ENCODE assay signal across 16 cellular contexts in the genomic region with DNA sequence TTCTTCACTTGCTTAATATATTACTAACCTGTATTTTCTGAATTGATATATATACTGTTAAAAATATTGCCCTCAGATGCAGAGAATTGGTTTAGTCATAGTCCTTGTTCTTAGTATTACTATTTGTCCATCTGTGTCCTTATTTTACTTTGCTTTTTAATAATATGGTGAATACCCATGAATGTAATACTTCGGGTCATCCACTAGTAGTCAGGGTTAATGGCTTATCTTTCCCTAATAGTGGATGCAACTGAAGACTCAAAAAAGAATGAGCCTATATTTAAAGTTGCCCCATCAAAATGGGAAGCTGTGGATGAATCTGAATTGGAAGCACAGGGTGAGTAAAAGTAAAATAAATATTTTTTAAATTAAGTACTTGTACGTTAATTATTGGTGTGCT. TPM values are rescaled to one million over a fixed set of nuclear protein-coding genes. Genes with fewer than 3 reads are reported as not detected.
DNase-seq lines count a peak whose midpoint lies in the region; ATAC-seq and TF ChIP-seq lines count a peak whose summit lies in the region.
"Had no signal": no experiment of that assay in that cellular context is flagged by ENCODE, and none has a peak within 500 bp of the region (broad histone marks: within the 10 kb centered on the region; RNA-seq: fewer than 3 reads in every experiment).

No MANE protein-coding gene starts in this region.

- H3K27me3 Mint-ChIP-seq in neural progenitor cell (ENCODE audit: insufficient read depth, low read depth) = no peaks in the 10 kb centered on the region

- no CpG with 5 or more reads among the region's 2 CpGs for whole genome bisulfite sequencing in IMR-90 (ENCODE audit: extremely low coverage in 2 of 2, insufficient read length in 1 of 2), 2 experiments

- H4K20me1 ChIP-seq in IMR-90 (ENCODE audit: insufficient read depth, low read length) (no peaks in the 10 kb centered on the region), neural progenitor cell (ENCODE audit: low read depth) (no peaks in the 10 kb centered on the region)

- no peaks in the 10 kb centered on the region for H3K27me3 ChIP-seq in IMR-90 (ENCODE audit: control insufficient read depth, insufficient read depth, low read length)
- no peaks in the 10 kb centered on the region for H3K27me3 ChIP-seq in neural progenitor cell
- no peaks in the 10 kb centered on the region for H3K27me3 ChIP-seq in colonic mucosa
- H3K27me3 ChIP-seq: esophagus squamous epithelium, SJCRH30, tibial artery had no signal

- in situ Hi-C loops in IMR-90 (cut with MboI; ENCODE audit: low sequenced_read_pairs) = no loop called here

- no peak overlapping the region for H3K9ac ChIP-seq in IMR-90 (ENCODE audit: low read depth, low read length)
- no peak overlapping the region for H3K9ac ChIP-seq in neural progenitor cell
- H3K9ac ChIP-seq in colonic mucosa (ENCODE audit: low read depth in 2 of 2, low read length in 2 of 2) = no peak overlapping the region

- no peak overlapping the region for H4K5ac ChIP-seq in IMR-90 (ENCODE audit: low read depth, low read length)

- H2AFZ ChIP-seq in IMR-90 (replicated peaks; ENCODE audit: low read length, poor library complexity) (no peak overlapping the region), neural progenitor cell (replicated peaks) (no peak overlapping the region)

- H4K91ac ChIP-seq in IMR-90 (ENCODE audit: insufficient read depth, low read depth, low read length) = no peak overlapping the region

- H3K4me2 ChIP-seq in IMR-90 (ENCODE audit: low read depth, low read length) (no peak overlapping the region), neural progenitor cell (no peak overlapping the region)

- intact Hi-C loops in IMR-90 (cut with micrococcal nuclease) (no loop called here), colonic mucosa (cut with DNase I) (no loop called here)

- no peak overlapping the region for H2AK9ac ChIP-seq in IMR-90 (replicated peaks; ENCODE audit: low read depth, low read length, poor library complexity)

- H3K79me2 ChIP-seq in neural progenitor cell (ENCODE audit: low read depth) = peaks cover 22% of the 10 kb centered on the region

- H3K27ac Mint-ChIP-seq in neural progenitor cell = no peak overlapping the region
- H3K27ac Mint-ChIP-seq: WTC11 had no signal

- H3K4me3 ChIP-seq in IMR-90 (ENCODE audit: insufficient read depth, low read depth, low read length) (no peak overlapping the region), neural progenitor cell (no peak overlapping the region), colonic mucosa (no peak overlapping the region)
- H3K4me3 ChIP-seq: esophagus squamous epithelium, SJCRH30, tibial artery had no signal

- H3K27ac ChIP-seq in IMR-90 (ENCODE audit: insufficient read depth, low read length) (no peak overlapping the region), VCaP (no peak overlapping the region), neural progenitor cell (no peak overlapping the region), colonic mucosa (no peak overlapping the region)
- H3K27ac ChIP-seq: esophagus squamous epithelium, SJCRH30, tibial artery had no signal

- TF ChIP-seq RAD21 in IMR-90 (IDR thresholded peaks at IDR 0.05; ENCODE audit: low read length) = no peak

- no TSS peak for BruUV-seq in IMR-90 (replicated peaks; lab: Mats Ljungman, UMichigan)

- no peak for ATAC-seq in IMR-90 (ENCODE audit: low read depth)
- no peak for ATAC-seq in HG03045 (IDR thresholded peaks at IDR 0.05; ENCODE audit: unreplicated experiment)
- ATAC-seq: WTC11 had no signal

- no peak overlapping the region for H3K18ac ChIP-seq in IMR-90 (ENCODE audit: low read depth, low read length)

- H3K79me1 ChIP-seq in IMR-90 (ENCODE audit: low read depth in 1 of 2, low read length in 2 of 2) = no peaks in the 10 kb centered on the region; a peak in 1 of 4 replicates

- no peak overlapping the region for H3K56ac ChIP-seq in IMR-90 (ENCODE audit: extremely low read depth, insufficient read depth, low read length)

- peaks cover 14% of the 10 kb centered on the region for H3K36me3 Mint-ChIP-seq in neural progenitor cell

- no peak overlapping the region for H2BK5ac ChIP-seq in IMR-90 (ENCODE audit: low read depth, low read length, poor library complexity, severe bottlenecking)

- TF ChIP-seq CTCF in IMR-90 (conservative IDR thresholded peaks at IDR 0.05; ENCODE audit: low read depth, low read length) = 0 out of 2 replicates have a peak, but pooled peaks have one; percentile 7
- peak; percentile 35; the same call in 1 of the 2 replicates for TF ChIP-seq CTCF in VCaP (conservative IDR thresholded peaks at IDR 0.05)
- peak; percentile 15 for TF ChIP-seq CTCF in neural progenitor cell (IDR thresholded peaks at IDR 0.05)
- no peak for TF ChIP-seq CTCF in colonic mucosa (IDR thresholded peaks at IDR 0.05)

- no peak overlapping the region for H2BK15ac ChIP-seq in IMR-90 (ENCODE audit: low read depth, low read length)

- TF ChIP-seq POLR2A in IMR-90 (IDR thresholded peaks at IDR 0.05; ENCODE audit: low read depth, low read length) = no peak

- no peak overlapping the region for H2BK120ac ChIP-seq in IMR-90 (ENCODE audit: low read depth, low read length)

- no peak overlapping the region for H2AK5ac ChIP-seq in IMR-90 (ENCODE audit: low read depth, low read length)

- H4K8ac ChIP-seq in IMR-90 (ENCODE audit: low read depth in 2 of 2, low read length in 2 of 2) = no peak overlapping the region

- H3F3A ChIP-seq in neural progenitor cell (ENCODE audit: low read depth) = peaks cover 6% of the 10 kb centered on the region

- no peak overlapping the region for H3K23ac ChIP-seq in IMR-90 (ENCODE audit: low read depth, low read length)

- no peaks in the 10 kb centered on the region for H3K9me1 ChIP-seq in IMR-90 (ENCODE audit: insufficient read depth, low read length)

- DNase-seq in DMS53 (lab: John Stamatoyannopoulos, UW) (peak; percentile 2), DMS53 treated with DMSO at 0.1 percent for 48 hours (lab: John Stamatoyannopoulos, UW; ENCODE audit: unreplicated experiment) (no peak), IMR-90 (no peak), neural progenitor cell (ENCODE audit: low spot score) (no peak), colonic mucosa (no peak), NK-92 (lab: John Stamatoyannopoulos, UW; ENCODE audit: unreplicated experiment) (no peak)
- DNase-seq: ACHN; activated CD8-positive, alpha-beta memory T cell treated with anti-CD3 and anti-CD28 coated beads, Interleukin-2, amount 50 U/mL, for 48 hours; DMS153; esophagus squamous epithelium; NCI-H510A; tibial artery had no signal

- no peak overlapping the region for H2BK20ac ChIP-seq in IMR-90 (ENCODE audit: low read depth, low read length)

- H3K4me3 Mint-ChIP-seq in neural progenitor cell = no peak overlapping the region
- H3K4me3 Mint-ChIP-seq: WTC11 had no signal

- CTCF ChIA-PET in IMR-90 (lab: Yijun Ruan, JAX) = no interaction called here

- H3K36me3 ChIP-seq in IMR-90 (ENCODE audit: control insufficient read depth, insufficient read depth, low read length) = peaks cover 10% of the 10 kb centered on the region
- H3K36me3 ChIP-seq in neural progenitor cell = peaks cover 50% of the 10 kb centered on the region
- H3K36me3 ChIP-seq in colonic mucosa = no peaks in the 10 kb centered on the region

- H3K4me1 ChIP-seq in IMR-90 (ENCODE audit: control insufficient read depth, insufficient read depth, low read length) = no peaks in the 10 kb centered on the region
- no peaks in the 10 kb centered on the region for H3K4me1 ChIP-seq in neural progenitor cell
- H3K4me1 ChIP-seq in colonic mucosa = no peaks in the 10 kb centered on the region
- H3K4me1 ChIP-seq: esophagus squamous epithelium, SJCRH30, tibial artery had no signal

- no peaks in the 10 kb centered on the region for H3K9me3 ChIP-seq in IMR-90 (ENCODE audit: control insufficient read depth, insufficient read depth, low read length)
- H3K9me3 ChIP-seq in neural progenitor cell (ENCODE audit: low read depth) = no peaks in the 10 kb centered on the region
- no peaks in the 10 kb centered on the region for H3K9me3 ChIP-seq in colonic mucosa
- H3K9me3 ChIP-seq: esophagus squamous epithelium, SJCRH30, tibial artery had no signal

- no peak overlapping the region for H3K14ac ChIP-seq in IMR-90 (replicated peaks; ENCODE audit: low read depth, low read length)

- POLR2A ChIA-PET in IMR-90 (lab: Charles Lee; ENCODE audit: unreplicated experiment) = no interaction called here

- H3K4ac ChIP-seq in IMR-90 (ENCODE audit: low read depth, low read length) = no peak overlapping the region

- dilution Hi-C loops in IMR-90 (cut with HindIII; ENCODE audit: low sequenced_read_pairs, unreplicated experiment) = no loop called here

- H3K9me3 Mint-ChIP-seq in neural progenitor cell = no peaks in the 10 kb centered on the region
- H3K9me3 Mint-ChIP-seq: WTC11 had no signal

- H3K4me1 Mint-ChIP-seq in neural progenitor cell = no peaks in the 10 kb centered on the region
- H3K4me1 Mint-ChIP-seq: WTC11 had no signal

TF ChIP-seq in IMR-90, 13 proteins besides CTCF, POLR2A, EP300 and RAD21:
- TF ChIP-seq FOS (IDR thresholded peaks at IDR 0.05; ENCODE audit: low read depth, low read length) (no peak), MXI1 (IDR thresholded peaks at IDR 0.05; ENCODE audit: borderline replicate concordance, low read depth, low read length) (no peak)

RNA-seq across cellular contexts. Expression of gene U2SURP, which starts 36.5 kb away (rescaled TPM):
- total RNA-seq in IMR-90 (2012; rRNA removed) (29.4 and 58.3 TPM in 2 replicates), neural progenitor cell (ENCODE audit: low replicate concordance) (148 and 232 TPM in 2 replicates), colonic mucosa (10 to 100 TPM; 59.4 to 70.2 TPM)
- polyA plus RNA-seq in IMR-90 (2012; rRNA removed) = 20.8 and 24.8 TPM in 2 replicates
- 1.1 and 2.4 TPM in 2 replicates for polyA plus RNA-seq in IMR-90 (2012; cell fraction: cytosol; rRNA removed)
- 4.6 and 45.9 TPM in 2 replicates for polyA plus RNA-seq in IMR-90 (2012; cell fraction: nucleus; rRNA removed; ENCODE audit: low replicate concordance)
